In genomic region chr2:237405006-237405559, GRCh38 we compare ENCODE assay signal across 22 cellular contexts. TPM values are rescaled to one million over a fixed set of nuclear protein-coding genes. Genes with fewer than 3 reads are reported as not detected.
DNase-seq lines count a peak whose midpoint lies in the region; ATAC-seq and TF ChIP-seq lines count a peak whose summit lies in the region.
"Had no signal": no experiment of that assay in that cellular context is flagged by ENCODE, and none has a peak within 500 bp of the region (broad histone marks: within the 10 kb centered on the region; RNA-seq: fewer than 3 reads in every experiment).

No MANE protein-coding gene starts in this region.

- H3K27me3 ChIP-seq in GM23248 (replicated peaks; ENCODE audit: insufficient read depth) (no peaks in the 10 kb centered on the region), adipocyte (replicated peaks; ENCODE audit: control insufficient read depth, insufficient read depth, low read length) (no peaks in the 10 kb centered on the region)

- peaks cover 3% of the 10 kb centered on the region for H3K9me3 Mint-ChIP-seq in glutamatergic neuron (ENCODE audit: unreplicated experiment)
- H3K9me3 Mint-ChIP-seq: activated T-helper 2 cell treated with anti-CD3 and anti-CD28 coated beads, Interferon-gamma antibody, Interleukin-2, Interleukin-4, amounts not matched to agents 10 μg/mL and 5 μg/mL and 100 μg/mL, durations not matched to agents 14 hours and 24 hours and 36 hours; natural killer cell had no signal

- no peak overlapping the region for H2AFZ ChIP-seq in GM23248

- H3K4me3 ChIP-seq in GM23248: peak overlapping the region; percentile 32
- peak overlapping the region; percentile 63 for H3K4me3 ChIP-seq in adipocyte (ENCODE audit: low read length)

- WGBS in GM23248 (ENCODE audit: low coverage in 1 of 2, low lambda C conversion rate in 2 of 2, missing lambda C conversion rate in 2 of 2), 2 experiments: 9 to 14% methylated on average over 13 of the region's 13 CpGs

- peak; percentile 82 for DNase-seq in GM23248
- no peak for DNase-seq in adipocyte (ENCODE audit: low read depth)
- no peak for DNase-seq in glutamatergic neuron
- DNase-seq in stromal cell of bone marrow (ENCODE audit: low read depth): peak; percentile 63
- no peak for DNase-seq in UCSD-AML1 (lab: John Stamatoyannopoulos, UW; ENCODE audit: unreplicated experiment)
- no peak for DNase-seq in caudate nucleus (lab: John Stamatoyannopoulos, UW)
- DNase-seq: activated CD4-positive, alpha-beta T cell treated with anti-CD3 and anti-CD28 coated beads for 48 hours; activated CD8-positive, alpha-beta memory T cell treated with anti-CD3 and anti-CD28 coated beads, Interleukin-2, amount 10 ng/mL, durations not matched to agents 7 days and 5 days; AML-193; central memory CD4-positive, alpha-beta T cell; DND-41; hypothalamus; mesendoderm; natural killer cell; NCI-H1048; NCI-H2029 treated with DMSO at 0.1 percent for 48 hours; NCI-H510A; SW 1271 had no signal

- H3K4me1 ChIP-seq in GM23248 (ENCODE audit: insufficient read depth) (peaks cover 88% of the 10 kb centered on the region), adipocyte (ENCODE audit: control insufficient read depth, insufficient read depth, low read length) (peaks cover 94% of the 10 kb centered on the region)

- peaks cover 97% of the 10 kb centered on the region for H3F3A ChIP-seq in GM23248 (ENCODE audit: insufficient read depth)

- TF ChIP-seq CTCF in glutamatergic neuron (IDR thresholded peaks at IDR 0.05; ENCODE audit: partially characterized antibody, unreplicated experiment): no peak

- in situ Hi-C loops in GM23248 (cut with MboI): no loop called here

- peak overlapping the region; percentile 28 for H3K27ac Mint-ChIP-seq in glutamatergic neuron (ENCODE audit: unreplicated experiment)
- H3K27ac Mint-ChIP-seq: activated CD8-positive, alpha-beta memory T cell treated with anti-CD3 and anti-CD28 coated beads, Interleukin-2, amount 10 ng/mL, durations not matched to agents 7 days and 5 days; activated T-helper 2 cell treated with anti-CD3 and anti-CD28 coated beads, Interferon-gamma antibody, Interleukin-2, Interleukin-4, amounts not matched to agents 10 μg/mL and 5 μg/mL and 100 μg/mL, durations not matched to agents 14 hours and 24 hours and 36 hours; natural killer cell had no signal

- peak overlapping the region; percentile 99 for H3K27ac ChIP-seq in GM23248
- no peak overlapping the region for H3K27ac ChIP-seq in caudate nucleus (ENCODE audit: low read depth, low read length)
- H3K27ac ChIP-seq: KMS-11 had no signal

- H3K36me3 Mint-ChIP-seq in glutamatergic neuron (ENCODE audit: unreplicated experiment): no peaks in the 10 kb centered on the region
- H3K36me3 Mint-ChIP-seq: activated CD8-positive, alpha-beta memory T cell treated with anti-CD3 and anti-CD28 coated beads, Interleukin-2, amount 10 ng/mL, durations not matched to agents 7 days and 5 days; natural killer cell had no signal

- H3K9me2 ChIP-seq in GM23248 (ENCODE audit: insufficient read depth): no peaks in the 10 kb centered on the region

- peaks cover 9% of the 10 kb centered on the region; the same call in 1 of the 2 replicates for H4K20me1 ChIP-seq in GM23248 (ENCODE audit: insufficient read depth)

- H3K4me2 ChIP-seq in GM23248 (ENCODE audit: unreplicated experiment): peak overlapping the region; percentile 99
- H3K4me2 ChIP-seq: KMS-11 had no signal

- H3K4me1 Mint-ChIP-seq in glutamatergic neuron (ENCODE audit: low read depth, unreplicated experiment): peaks cover 1% of the 10 kb centered on the region
- H3K4me1 Mint-ChIP-seq: activated CD8-positive, alpha-beta memory T cell treated with anti-CD3 and anti-CD28 coated beads, Interleukin-2, amount 10 ng/mL, durations not matched to agents 7 days and 5 days; natural killer cell had no signal

- H3K79me2 ChIP-seq in GM23248 (ENCODE audit: insufficient read depth): peaks cover 100% of the 10 kb centered on the region

- no peak overlapping the region for H3K4me3 Mint-ChIP-seq in glutamatergic neuron (ENCODE audit: unreplicated experiment)
- H3K4me3 Mint-ChIP-seq: activated CD8-positive, alpha-beta memory T cell treated with anti-CD3 and anti-CD28 coated beads, Interleukin-2, amount 10 ng/mL, durations not matched to agents 7 days and 5 days; natural killer cell had no signal

- H3K9me3 ChIP-seq in GM23248 (ENCODE audit: low read depth): no peaks in the 10 kb centered on the region
- no peaks in the 10 kb centered on the region for H3K9me3 ChIP-seq in adipocyte (ENCODE audit: control insufficient read depth, low read length)

- H3K9ac ChIP-seq in GM23248 (peak overlapping the region; percentile 54), adipocyte (ENCODE audit: low read length) (peak overlapping the region; percentile 98)
- H3K9ac ChIP-seq: KMS-11 had no signal

- no peak for ATAC-seq in HG03045 (IDR thresholded peaks at IDR 0.05; ENCODE audit: unreplicated experiment)
- ATAC-seq: activated CD8-positive, alpha-beta memory T cell treated with anti-CD3 and anti-CD28 coated beads, Interleukin-2, amount 10 ng/mL, durations not matched to agents 7 days and 5 days; natural killer cell had no signal

- peaks cover 3% of the 10 kb centered on the region for H3K27me3 Mint-ChIP-seq in glutamatergic neuron (ENCODE audit: unreplicated experiment)
- H3K27me3 Mint-ChIP-seq: activated CD8-positive, alpha-beta memory T cell treated with anti-CD3 and anti-CD28 coated beads, Interleukin-2, amount 10 ng/mL, durations not matched to agents 7 days and 5 days had no signal

- peaks cover 29% of the 10 kb centered on the region for H3K36me3 ChIP-seq in GM23248 (ENCODE audit: low read depth)
- H3K36me3 ChIP-seq in adipocyte (ENCODE audit: control insufficient read depth, insufficient read depth, low read length, severe bottlenecking): peaks cover 37% of the 10 kb centered on the region

RNA-seq across cellular contexts. Expression of gene COL6A3, which starts 8.9 kb away (rescaled TPM):
- total RNA-seq in GM23248 (2014; rRNA removed; shearing (Covaris generic)): 1,362 and 1,653 TPM in 2 replicates
- polyA plus RNA-seq in GM23248 (2016; fragmentation: Nextera tagmentation; extraction: Ambion mirVana): 344 and 350 TPM in 2 replicates
- 0.07 TPM for total RNA-seq in glutamatergic neuron (ENCODE audit: unreplicated experiment)
- polyA plus RNA-seq: keratinocyte had no signal

Comparison
In these comparisons a context has a peak if more than half of its experiments do, and no peak if none do; other contexts are left out.
1. DNase-seq: peak in GM23248 (single experiment) and stromal cell of bone marrow (single experiment); none in adipocyte (single experiment), glutamatergic neuron (single experiment), UCSD-AML1 (single experiment) and caudate nucleus (0 of 61).
2. RNA of gene COL6A3, which starts 8.9 kb away (total RNA-seq): 1,362 to 1,653 TPM in GM23248; 0.07 TPM in glutamatergic neuron (single experiment); every median in the first group is over 1,000 times any median in the second.